Comparison of ENCODE assay signal across 1 cellular context in the genomic region with DNA sequence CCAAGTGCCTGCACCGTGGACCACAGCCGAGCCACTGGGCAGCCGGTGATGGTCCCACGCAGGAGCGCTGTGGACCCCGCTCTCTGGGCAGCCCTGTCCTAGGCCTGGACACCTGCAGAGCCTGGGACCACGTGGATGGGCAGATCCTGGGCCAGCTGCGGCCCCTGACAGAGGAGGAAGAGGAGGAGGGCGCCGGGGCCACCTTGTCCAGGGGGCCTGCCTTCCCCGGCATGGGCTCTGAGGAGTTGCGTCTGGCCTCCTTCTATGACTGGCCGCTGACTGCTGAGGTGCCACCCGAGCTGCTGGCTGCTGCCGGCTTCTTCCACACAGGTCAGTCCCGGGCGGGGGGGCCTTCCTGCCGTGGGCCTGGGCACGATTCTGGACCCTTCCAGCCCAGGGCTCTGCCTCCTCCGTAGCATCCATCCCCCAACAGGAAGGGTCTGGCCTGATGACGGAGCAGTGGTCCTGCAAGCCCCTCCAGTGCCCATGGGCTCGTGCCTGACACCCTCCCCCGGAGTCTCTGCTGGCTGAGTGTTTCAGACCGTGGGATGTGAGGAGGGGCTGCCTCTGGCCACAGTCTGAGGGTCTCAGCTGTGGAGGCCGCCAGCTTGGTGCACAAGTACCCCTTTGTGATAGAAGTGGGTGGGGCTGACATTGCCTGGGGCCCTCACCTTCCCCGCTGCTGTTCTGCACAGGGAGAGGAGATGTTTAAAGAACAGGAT.
TF ChIP-seq lines count a peak whose summit lies in the region.

No MANE protein-coding gene starts in this region.

TF ChIP-seq in H1, 55 proteins besides CTCF, POLR2A, EP300 and RAD21:
- TF ChIP-seq ASH2L (IDR thresholded peaks at IDR 0.05; ENCODE audit: low read length) (no peak), NANOG (IDR thresholded peaks at IDR 0.05; ENCODE audit: insufficient read depth, low read depth, low read length, poor library complexity, severe bottlenecking) (no peak), SIX5 (IDR thresholded peaks at IDR 0.05; ENCODE audit: low read depth, low read length) (no peak), SP2 (IDR thresholded peaks at IDR 0.05; ENCODE audit: low read length) (no peak), RNF2 (IDR thresholded peaks at IDR 0.05; ENCODE audit: borderline replicate concordance, low read depth, low read length, missing control alignments, poor library complexity, severe bottlenecking) (no peak), POLR2AphosphoS5 (IDR thresholded peaks at IDR 0.05; ENCODE audit: low read depth, low read length) (no peak), SUZ12 (IDR thresholded peaks at IDR 0.05; ENCODE audit: low read length) (no peak), RBBP5 (IDR thresholded peaks at IDR 0.05; ENCODE audit: borderline replicate concordance, low read depth, low read length) (no peak), CBX5 (IDR thresholded peaks at IDR 0.05; ENCODE audit: low read depth, low read length) (no peak), TAF1 (IDR thresholded peaks at IDR 0.05; ENCODE audit: low read depth, low read length) (no peak), EGR1 (IDR thresholded peaks at IDR 0.05; ENCODE audit: borderline replicate concordance, low read depth, low read length) (no peak), SP4 (IDR thresholded peaks at IDR 0.05; ENCODE audit: low read length) (no peak), RFX5 (IDR thresholded peaks at IDR 0.05; ENCODE audit: borderline replicate concordance, low read depth, low read length) (no peak), SP1 (IDR thresholded peaks at IDR 0.05; ENCODE audit: low read depth, low read length) (no peak), EZH2 (IDR thresholded peaks at IDR 0.05; ENCODE audit: low read depth, low read length, severe bottlenecking) (no peak)
- TF ChIP-seq, protein P1, sequence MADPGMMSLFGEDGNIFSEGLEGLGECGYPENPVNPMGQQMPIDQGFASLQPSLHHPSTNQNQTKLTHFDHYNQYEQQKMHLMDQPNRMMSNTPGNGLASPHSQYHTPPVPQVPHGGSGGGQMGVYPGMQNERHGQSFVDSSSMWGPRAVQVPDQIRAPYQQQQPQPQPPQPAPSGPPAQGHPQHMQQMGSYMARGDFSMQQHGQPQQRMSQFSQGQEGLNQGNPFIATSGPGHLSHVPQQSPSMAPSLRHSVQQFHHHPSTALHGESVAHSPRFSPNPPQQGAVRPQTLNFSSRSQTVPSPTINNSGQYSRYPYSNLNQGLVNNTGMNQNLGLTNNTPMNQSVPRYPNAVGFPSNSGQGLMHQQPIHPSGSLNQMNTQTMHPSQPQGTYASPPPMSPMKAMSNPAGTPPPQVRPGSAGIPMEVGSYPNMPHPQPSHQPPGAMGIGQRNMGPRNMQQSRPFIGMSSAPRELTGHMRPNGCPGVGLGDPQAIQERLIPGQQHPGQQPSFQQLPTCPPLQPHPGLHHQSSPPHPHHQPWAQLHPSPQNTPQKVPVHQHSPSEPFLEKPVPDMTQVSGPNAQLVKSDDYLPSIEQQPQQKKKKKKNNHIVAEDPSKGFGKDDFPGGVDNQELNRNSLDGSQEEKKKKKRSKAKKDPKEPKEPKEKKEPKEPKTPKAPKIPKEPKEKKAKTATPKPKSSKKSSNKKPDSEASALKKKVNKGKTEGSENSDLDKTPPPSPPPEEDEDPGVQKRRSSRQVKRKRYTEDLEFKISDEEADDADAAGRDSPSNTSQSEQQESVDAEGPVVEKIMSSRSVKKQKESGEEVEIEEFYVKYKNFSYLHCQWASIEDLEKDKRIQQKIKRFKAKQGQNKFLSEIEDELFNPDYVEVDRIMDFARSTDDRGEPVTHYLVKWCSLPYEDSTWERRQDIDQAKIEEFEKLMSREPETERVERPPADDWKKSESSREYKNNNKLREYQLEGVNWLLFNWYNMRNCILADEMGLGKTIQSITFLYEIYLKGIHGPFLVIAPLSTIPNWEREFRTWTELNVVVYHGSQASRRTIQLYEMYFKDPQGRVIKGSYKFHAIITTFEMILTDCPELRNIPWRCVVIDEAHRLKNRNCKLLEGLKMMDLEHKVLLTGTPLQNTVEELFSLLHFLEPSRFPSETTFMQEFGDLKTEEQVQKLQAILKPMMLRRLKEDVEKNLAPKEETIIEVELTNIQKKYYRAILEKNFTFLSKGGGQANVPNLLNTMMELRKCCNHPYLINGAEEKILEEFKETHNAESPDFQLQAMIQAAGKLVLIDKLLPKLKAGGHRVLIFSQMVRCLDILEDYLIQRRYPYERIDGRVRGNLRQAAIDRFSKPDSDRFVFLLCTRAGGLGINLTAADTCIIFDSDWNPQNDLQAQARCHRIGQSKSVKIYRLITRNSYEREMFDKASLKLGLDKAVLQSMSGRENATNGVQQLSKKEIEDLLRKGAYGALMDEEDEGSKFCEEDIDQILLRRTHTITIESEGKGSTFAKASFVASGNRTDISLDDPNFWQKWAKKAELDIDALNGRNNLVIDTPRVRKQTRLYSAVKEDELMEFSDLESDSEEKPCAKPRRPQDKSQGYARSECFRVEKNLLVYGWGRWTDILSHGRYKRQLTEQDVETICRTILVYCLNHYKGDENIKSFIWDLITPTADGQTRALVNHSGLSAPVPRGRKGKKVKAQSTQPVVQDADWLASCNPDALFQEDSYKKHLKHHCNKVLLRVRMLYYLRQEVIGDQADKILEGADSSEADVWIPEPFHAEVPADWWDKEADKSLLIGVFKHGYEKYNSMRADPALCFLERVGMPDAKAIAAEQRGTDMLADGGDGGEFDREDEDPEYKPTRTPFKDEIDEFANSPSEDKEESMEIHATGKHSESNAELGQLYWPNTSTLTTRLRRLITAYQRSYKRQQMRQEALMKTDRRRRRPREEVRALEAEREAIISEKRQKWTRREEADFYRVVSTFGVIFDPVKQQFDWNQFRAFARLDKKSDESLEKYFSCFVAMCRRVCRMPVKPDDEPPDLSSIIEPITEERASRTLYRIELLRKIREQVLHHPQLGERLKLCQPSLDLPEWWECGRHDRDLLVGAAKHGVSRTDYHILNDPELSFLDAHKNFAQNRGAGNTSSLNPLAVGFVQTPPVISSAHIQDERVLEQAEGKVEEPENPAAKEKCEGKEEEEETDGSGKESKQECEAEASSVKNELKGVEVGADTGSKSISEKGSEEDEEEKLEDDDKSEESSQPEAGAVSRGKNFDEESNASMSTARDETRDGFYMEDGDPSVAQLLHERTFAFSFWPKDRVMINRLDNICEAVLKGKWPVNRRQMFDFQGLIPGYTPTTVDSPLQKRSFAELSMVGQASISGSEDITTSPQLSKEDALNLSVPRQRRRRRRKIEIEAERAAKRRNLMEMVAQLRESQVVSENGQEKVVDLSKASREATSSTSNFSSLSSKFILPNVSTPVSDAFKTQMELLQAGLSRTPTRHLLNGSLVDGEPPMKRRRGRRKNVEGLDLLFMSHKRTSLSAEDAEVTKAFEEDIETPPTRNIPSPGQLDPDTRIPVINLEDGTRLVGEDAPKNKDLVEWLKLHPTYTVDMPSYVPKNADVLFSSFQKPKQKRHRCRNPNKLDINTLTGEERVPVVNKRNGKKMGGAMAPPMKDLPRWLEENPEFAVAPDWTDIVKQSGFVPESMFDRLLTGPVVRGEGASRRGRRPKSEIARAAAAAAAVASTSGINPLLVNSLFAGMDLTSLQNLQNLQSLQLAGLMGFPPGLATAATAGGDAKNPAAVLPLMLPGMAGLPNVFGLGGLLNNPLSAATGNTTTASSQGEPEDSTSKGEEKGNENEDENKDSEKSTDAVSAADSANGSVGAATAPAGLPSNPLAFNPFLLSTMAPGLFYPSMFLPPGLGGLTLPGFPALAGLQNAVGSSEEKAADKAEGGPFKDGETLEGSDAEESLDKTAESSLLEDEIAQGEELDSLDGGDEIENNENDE (IDR thresholded peaks at IDR 0.05; ENCODE audit: insufficient replicate concordance, low read length), result no peak
- TF ChIP-seq, protein P2, sequence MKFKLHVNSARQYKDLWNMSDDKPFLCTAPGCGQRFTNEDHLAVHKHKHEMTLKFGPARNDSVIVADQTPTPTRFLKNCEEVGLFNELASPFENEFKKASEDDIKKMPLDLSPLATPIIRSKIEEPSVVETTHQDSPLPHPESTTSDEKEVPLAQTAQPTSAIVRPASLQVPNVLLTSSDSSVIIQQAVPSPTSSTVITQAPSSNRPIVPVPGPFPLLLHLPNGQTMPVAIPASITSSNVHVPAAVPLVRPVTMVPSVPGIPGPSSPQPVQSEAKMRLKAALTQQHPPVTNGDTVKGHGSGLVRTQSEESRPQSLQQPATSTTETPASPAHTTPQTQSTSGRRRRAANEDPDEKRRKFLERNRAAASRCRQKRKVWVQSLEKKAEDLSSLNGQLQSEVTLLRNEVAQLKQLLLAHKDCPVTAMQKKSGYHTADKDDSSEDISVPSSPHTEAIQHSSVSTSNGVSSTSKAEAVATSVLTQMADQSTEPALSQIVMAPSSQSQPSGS (IDR thresholded peaks at IDR 0.05; ENCODE audit: low read length), result no peak
- TF ChIP-seq, protein P3, sequence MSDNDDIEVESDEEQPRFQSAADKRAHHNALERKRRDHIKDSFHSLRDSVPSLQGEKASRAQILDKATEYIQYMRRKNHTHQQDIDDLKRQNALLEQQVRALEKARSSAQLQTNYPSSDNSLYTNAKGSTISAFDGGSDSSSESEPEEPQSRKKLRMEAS (IDR thresholded peaks at IDR 0.05), result no peak
